Comparison of ENCODE assay signal across 11 cellular contexts in genomic region chr2:12722445-12723316, GRCh38. TPM values are rescaled to one million over a fixed set of nuclear protein-coding genes. Genes with fewer than 3 reads are reported as not detected.
DNase-seq lines count a peak whose midpoint lies in the region; ATAC-seq and TF ChIP-seq lines count a peak whose summit lies in the region.
"Had no signal": no experiment of that assay in that cellular context is flagged by ENCODE, and none has a peak within 500 bp of the region (broad histone marks: within the 10 kb centered on the region; RNA-seq: fewer than 3 reads in every experiment).

No MANE protein-coding gene starts in this region.

- 75 to 84% (median 80%) methylated on average over 7 of the region's 7 CpGs for WGBS in psoas muscle, 3 donors

- H3K4me1 ChIP-seq in psoas muscle, result peaks cover 56% of the 10 kb centered on the region

- peak overlapping the region; percentile 96 for H3K4me3 Mint-ChIP-seq in T-helper 1 cell treated with Interleukin-12 subunit alpha and Interleukin-12 subunit beta and Interleukin-4 antibody, amounts not matched to agents 30 μg/mL and 1 μg/mL, for 36 hours
- no peak overlapping the region for H3K4me3 Mint-ChIP-seq in activated CD4-positive, alpha-beta T cell treated with anti-CD3 and anti-CD28 coated beads, Interleukin-2, amount 10 ng/mL, durations not matched to agents 7 days and 5 days

- H3K36me3 Mint-ChIP-seq in T-helper 1 cell treated with Interleukin-12 subunit alpha and Interleukin-12 subunit beta and Interleukin-4 antibody, amounts not matched to agents 30 μg/mL and 1 μg/mL, for 36 hours (ENCODE audit: low read depth), result peaks cover 61% of the 10 kb centered on the region
- H3K36me3 Mint-ChIP-seq in activated CD4-positive, alpha-beta T cell treated with anti-CD3 and anti-CD28 coated beads, Interleukin-2, amount 10 ng/mL, durations not matched to agents 7 days and 5 days (ENCODE audit: low read depth), result peaks cover 97% of the 10 kb centered on the region

- intact Hi-C loops in psoas muscle (cut with DNase I), result loop anchor here in 1 of 2 donors (10.0 kb wide), 1 partner anchor 858 kb away; no protein-coding TSS in a partner anchor

- no peaks in the 10 kb centered on the region for H3K9me3 Mint-ChIP-seq in T-helper 1 cell treated with Interleukin-12 subunit alpha and Interleukin-12 subunit beta and Interleukin-4 antibody, amounts not matched to agents 30 μg/mL and 1 μg/mL, for 36 hours
- H3K9me3 Mint-ChIP-seq in activated CD4-positive, alpha-beta T cell treated with anti-CD3 and anti-CD28 coated beads, Interleukin-2, amount 10 ng/mL, durations not matched to agents 7 days and 5 days, result no peaks in the 10 kb centered on the region

- DNase-seq in T-helper 1 cell (no peak), NOMO-1 (lab: John Stamatoyannopoulos, UW; ENCODE audit: unreplicated experiment in 2 of 2) (peak; percentile 71 to 84), coronary artery (ENCODE audit: low spot score) (no peak), psoas muscle (no peak), UCSD-AML1 (lab: John Stamatoyannopoulos, UW; ENCODE audit: unreplicated experiment) (no peak)
- DNase-seq in activated CD4-positive, alpha-beta T cell treated with anti-CD3 and anti-CD28 coated beads, Interleukin-2, amount 10 ng/mL, durations not matched to agents 7 days and 5 days, result no peak
- DNase-seq: 8988T; activated CD4-positive, alpha-beta T cell treated with anti-CD3 and anti-CD28 coated beads for 1 hour; NCI-H446 had no signal

- H3K27me3 Mint-ChIP-seq in T-helper 1 cell treated with Interleukin-12 subunit alpha and Interleukin-12 subunit beta and Interleukin-4 antibody, amounts not matched to agents 30 μg/mL and 1 μg/mL, for 36 hours (ENCODE audit: low read depth), result peaks cover 20% of the 10 kb centered on the region
- peaks cover 12% of the 10 kb centered on the region for H3K27me3 Mint-ChIP-seq in activated CD4-positive, alpha-beta T cell treated with anti-CD3 and anti-CD28 coated beads, Interleukin-2, amount 10 ng/mL, durations not matched to agents 7 days and 5 days

- H3K4me3 ChIP-seq in coronary artery, result peak overlapping the region; percentile 91
- peak overlapping the region; percentile 90 for H3K4me3 ChIP-seq in psoas muscle

- ATAC-seq in psoas muscle, result no peak
- no peak for ATAC-seq in HG03025 (IDR thresholded peaks at IDR 0.05; ENCODE audit: low FRiP score, unreplicated experiment)

- POLR2A ChIA-PET in activated CD4-positive, alpha-beta T cell treated with anti-CD3 and anti-CD28 coated beads, Interleukin-2, amount 10 ng/mL, durations not matched to agents 7 days and 5 days (lab: Charles Lee), result no interaction called here

- H3K27ac Mint-ChIP-seq in T-helper 1 cell treated with Interleukin-12 subunit alpha and Interleukin-12 subunit beta and Interleukin-4 antibody, amounts not matched to agents 30 μg/mL and 1 μg/mL, for 36 hours, result no peak overlapping the region
- no peak overlapping the region for H3K27ac Mint-ChIP-seq in activated CD4-positive, alpha-beta T cell treated with anti-CD3 and anti-CD28 coated beads, Interleukin-2, amount 10 ng/mL, durations not matched to agents 7 days and 5 days

- peak overlapping the region in 1 of 2 donors; percentile 58 for H3K27ac ChIP-seq in coronary artery
- peak overlapping the region; percentile 59 for H3K27ac ChIP-seq in psoas muscle

- H3K9me3 ChIP-seq in psoas muscle, result no peaks in the 10 kb centered on the region

- H3K27me3 ChIP-seq in psoas muscle (ENCODE audit: insufficient read depth in 3 of 3, low read length in 2 of 3), result no peaks in the 10 kb centered on the region

- H3K36me3 ChIP-seq in psoas muscle (ENCODE audit: insufficient read depth in 1 of 2, low read depth in 1 of 2), result peaks cover 6 to 37% of the 10 kb centered on the region in 2 donors

- CTCF ChIA-PET in activated CD4-positive, alpha-beta T cell treated with anti-CD3 and anti-CD28 coated beads, Interleukin-2, amount 10 ng/mL, durations not matched to agents 7 days and 5 days (lab: Charles Lee), result interaction anchor here (2.0 kb wide), 1 partner anchor 11 kb away, joined by 6 read pairs; no protein-coding TSS in a partner anchor

- peaks cover 77% of the 10 kb centered on the region for H3K4me1 Mint-ChIP-seq in T-helper 1 cell treated with Interleukin-12 subunit alpha and Interleukin-12 subunit beta and Interleukin-4 antibody, amounts not matched to agents 30 μg/mL and 1 μg/mL, for 36 hours (ENCODE audit: low read depth)
- H3K4me1 Mint-ChIP-seq in activated CD4-positive, alpha-beta T cell treated with anti-CD3 and anti-CD28 coated beads, Interleukin-2, amount 10 ng/mL, durations not matched to agents 7 days and 5 days, result peaks cover 87% of the 10 kb centered on the region

- no peak for TF ChIP-seq CTCF in coronary artery (IDR thresholded peaks at IDR 0.05)
- TF ChIP-seq CTCF in psoas muscle (IDR thresholded peaks at IDR 0.05), result no peak

RNA-seq across cellular contexts. Expression of gene TRIB2, which starts 5.9 kb away (rescaled TPM):
- 10 to 100 TPM in 2 of 4 donors, 1 to 10 TPM in 2; 9.0 to 12.5 (median 11.1) TPM for total RNA-seq in psoas muscle
- 10 to 100 TPM in 2 of 3 donors, 1 to 10 TPM in 1; 6.8 to 18.0 (median 14.3) TPM for polyA plus RNA-seq in psoas muscle
- 10 to 100 TPM; 85.4 to 96.5 TPM for total RNA-seq in activated CD4-positive, alpha-beta T cell treated with anti-CD3 and anti-CD28 coated beads, Interleukin-2, amount 10 ng/mL, durations not matched to agents 7 days and 5 days

Comparison
In these comparisons a context has a peak if more than half of its experiments do, and no peak if none do; other contexts are left out.
1. DNase-seq: peak in NOMO-1 (2 of 2); none in T-helper 1 cell (0 of 5), coronary artery (single experiment), psoas muscle (0 of 2), UCSD-AML1 (single experiment) and activated CD4-positive, alpha-beta T cell treated with anti-CD3 and anti-CD28 coated beads, Interleukin-2, amount 10 ng/mL, durations not matched to agents 7 days and 5 days (single experiment).
2. RNA of gene TRIB2, which starts 5.9 kb away (total RNA-seq): 85.4 to 96.5 TPM in activated CD4-positive, alpha-beta T cell treated with anti-CD3 and anti-CD28 coated beads, Interleukin-2, amount 10 ng/mL, durations not matched to agents 7 days and 5 days; 9.0 to 12.5 TPM in psoas muscle; every median in the first group is over 4 times any median in the second.